8 cellular contexts compared by ENCODE assay signal in the genomic region with DNA sequence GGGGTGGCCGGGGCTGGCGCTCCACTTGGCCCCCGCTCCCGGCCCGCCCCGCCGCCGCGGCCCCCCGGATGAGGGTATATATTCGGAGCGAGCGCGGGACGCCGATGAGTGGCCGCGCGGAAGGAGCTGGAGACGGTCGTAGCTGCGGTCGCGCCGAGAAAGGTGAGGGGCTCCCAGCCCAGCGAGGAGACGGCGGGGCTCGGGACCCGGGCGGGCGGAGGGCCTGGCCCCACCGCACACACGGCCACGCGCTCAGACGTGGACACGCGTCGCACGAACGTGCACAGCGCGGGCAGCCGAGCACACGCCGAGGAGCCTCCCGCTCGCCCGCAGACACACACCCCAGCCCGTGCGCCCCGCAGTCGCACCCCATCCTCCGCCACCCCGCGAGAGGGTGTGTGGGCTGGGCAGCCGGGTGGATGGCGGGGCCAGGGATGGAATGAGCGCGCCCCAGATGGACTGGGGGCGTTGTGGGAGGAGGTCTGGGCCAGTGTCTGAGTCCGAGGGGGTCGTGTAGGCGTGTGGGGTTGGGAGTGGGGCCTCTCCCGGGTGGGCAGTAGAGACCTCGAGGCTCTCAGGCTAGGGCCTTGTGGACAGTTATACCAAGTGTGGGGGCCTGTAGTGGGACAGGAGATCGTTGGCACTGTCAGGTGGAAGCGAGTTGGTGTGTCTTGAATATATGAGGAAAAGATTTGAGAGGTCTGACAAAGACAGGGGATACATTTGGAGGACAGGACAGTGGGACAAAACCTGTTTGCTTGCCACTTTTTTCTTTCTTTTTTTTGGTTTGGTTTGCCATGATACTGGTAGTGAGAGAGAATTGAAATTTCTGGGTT. TPM values are rescaled to one million over a fixed set of nuclear protein-coding genes. Genes with fewer than 3 reads are reported as not detected.
DNase-seq lines count a peak whose midpoint lies in the region; ATAC-seq and TF ChIP-seq lines count a peak whose summit lies in the region.

Gene UAP1, plus strand, starts transcription at position 107 of the 836 bp plus-strand sequence. CDS start 4,347 bp downstream, outside the sequence.

- peak within 1 kb of the TSS; percentile 74 for H3K27ac Mint-ChIP-seq in endothelial cell (ENCODE audit: unreplicated experiment)
- H3K27ac Mint-ChIP-seq in type B pancreatic cell, result peak within 1 kb of the TSS; percentile 94

- peaks cover 26% of the 10 kb centered on the region for H3K4me1 Mint-ChIP-seq in endothelial cell (ENCODE audit: unreplicated experiment)
- peaks cover 39% of the 10 kb centered on the region for H3K4me1 Mint-ChIP-seq in type B pancreatic cell (ENCODE audit: unreplicated experiment)

- H3K36me3 Mint-ChIP-seq in endothelial cell (ENCODE audit: low read depth, unreplicated experiment) (peaks cover 6% of the 10 kb centered on the region), type B pancreatic cell (peaks cover 1% of the 10 kb centered on the region)

- ATAC-seq in GM19035 (IDR thresholded peaks at IDR 0.05; ENCODE audit: unreplicated experiment) (peak; percentile 41), HG03135 (IDR thresholded peaks at IDR 0.05; ENCODE audit: unreplicated experiment) (peak; percentile 32)

- no peak for DNase-seq in BJ (ENCODE audit: low read depth)
- peak; percentile 15 for DNase-seq in SW480 (ENCODE audit: low spot score)
- DNase-seq in endothelial cell (ENCODE audit: low spot score), result no peak
- DNase-seq in mucosa of gallbladder (ENCODE audit: low spot score), result no peak
- DNase-seq in type B pancreatic cell (ENCODE audit: extremely low spot score, unreplicated experiment), result no peak
- DNase-seq in NCI-H2107 (lab: John Stamatoyannopoulos, UW), result no peak

- CTCF ChIA-PET in BJ (lab: Yijun Ruan, JAX), result no interaction called here

- H3K27me3 ChIP-seq in BJ (ENCODE audit: control insufficient read depth, insufficient read depth, low read length), result no peaks in the 10 kb centered on the region

- peaks cover 1% of the 10 kb centered on the region; the same call in 1 of the 2 replicates for H3K36me3 ChIP-seq in BJ (ENCODE audit: control insufficient read depth, insufficient read depth, low read length)

- H3K27me3 Mint-ChIP-seq in endothelial cell (ENCODE audit: unreplicated experiment) (peaks cover 10% of the 10 kb centered on the region), type B pancreatic cell (no peaks in the 10 kb centered on the region)

- peak within 1 kb of the TSS; percentile 98 for H3K4me3 ChIP-seq in BJ (ENCODE audit: low read depth, low read length)

- H3K4me3 Mint-ChIP-seq in endothelial cell (ENCODE audit: unreplicated experiment) (peak within 1 kb of the TSS; percentile 96), type B pancreatic cell (peak within 1 kb of the TSS; percentile 96)

- TF ChIP-seq CTCF in BJ (IDR thresholded peaks at IDR 0.05; ENCODE audit: insufficient read depth, low read depth, low read length) (no peak), endothelial cell (IDR thresholded peaks at IDR 0.05; ENCODE audit: unreplicated experiment) (no peak), type B pancreatic cell (conservative IDR thresholded peaks at IDR 0.05) (no peak)

- H3K9me3 Mint-ChIP-seq in endothelial cell (ENCODE audit: unreplicated experiment), result no peaks in the 10 kb centered on the region
- H3K9me3 Mint-ChIP-seq in type B pancreatic cell, result no peaks in the 10 kb centered on the region

- POLR2A ChIA-PET in BJ (lab: Charles Lee), result interaction anchor here (0.6 kb wide), 2 partner anchors 26 to 301 kb away, joined by 3 to 4 read pairs; no protein-coding TSS in a partner anchor

RNA-seq across cellular contexts. Expression of gene UAP1, which starts in this region (rescaled TPM):
- 33.6 and 70.4 TPM in 2 replicates for polyA plus RNA-seq in BJ (2011; rRNA removed)
- 25.2 and 29.1 TPM in 2 replicates for polyA minus RNA-seq in BJ (2011; rRNA and poly(A)+ RNA removed)
- total RNA-seq in endothelial cell (ENCODE audit: unreplicated experiment), result 20.9 TPM
- total RNA-seq in mucosa of gallbladder, result 34.2 TPM
- total RNA-seq in type B pancreatic cell (ENCODE audit: low replicate concordance), result 26.8 and 31.6 TPM in 2 replicates
